ENCODE assay signal across 9 cellular contexts in the genomic region with DNA sequence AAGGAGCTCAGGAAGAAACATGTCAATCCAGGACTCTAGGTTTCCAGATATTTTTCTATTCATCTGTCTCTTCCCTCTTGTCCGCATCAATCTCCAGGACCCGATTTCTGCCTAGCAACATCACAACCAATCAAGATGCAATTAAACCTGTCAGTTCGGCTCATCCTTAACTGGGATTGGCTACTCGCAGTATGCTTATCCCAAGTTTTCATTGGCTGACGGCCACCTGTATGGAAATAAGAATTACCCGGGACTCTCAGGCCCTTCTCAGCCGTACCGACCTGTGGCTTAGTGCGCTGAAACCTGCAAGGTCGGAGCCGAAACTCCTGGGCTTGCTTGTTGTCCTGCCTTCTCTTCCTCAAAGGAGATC. TPM values are rescaled to one million over a fixed set of nuclear protein-coding genes. Genes with fewer than 3 reads are reported as not detected.
DNase-seq lines count a peak whose midpoint lies in the region; ATAC-seq and TF ChIP-seq lines count a peak whose summit lies in the region.
"Had no signal": no experiment of that assay in that cellular context is flagged by ENCODE, and none has a peak within 500 bp of the region (broad histone marks: within the 10 kb centered on the region; RNA-seq: fewer than 3 reads in every experiment).

No MANE protein-coding gene starts in this region.

- H3K27ac ChIP-seq in GM23248 (no peak overlapping the region), brain microvascular endothelial cell (no peak overlapping the region)
- H3K27ac ChIP-seq: ovary had no signal

- H3K79me2 ChIP-seq in GM23248 (ENCODE audit: insufficient read depth): no peaks in the 10 kb centered on the region

- no peaks in the 10 kb centered on the region; the same call in 1 of the 2 replicates for H3F3A ChIP-seq in GM23248 (ENCODE audit: insufficient read depth)

- no peak overlapping the region for H3K9ac ChIP-seq in GM23248

- peak overlapping the region; percentile 64 for H3K4me2 ChIP-seq in GM23248 (ENCODE audit: unreplicated experiment)

- peak; percentile 72 for DNase-seq in AG20443 (ENCODE audit: low spot score)
- DNase-seq in GM23248: peak; percentile 61
- peak; percentile 94 for DNase-seq in NCI-H345 (lab: John Stamatoyannopoulos, UW)
- peak; percentile 90 for DNase-seq in brain microvascular endothelial cell
- peak in 40 of 51 donors; percentile 15 to 87 (median 63) for DNase-seq in hypothalamus (lab: John Stamatoyannopoulos, UW)
- peak; percentile 30 for DNase-seq in pulmonary artery endothelial cell (ENCODE audit: low read depth, low spot score)
- DNase-seq in KG1 (lab: John Stamatoyannopoulos, UW): no peak

- no peaks in the 10 kb centered on the region for H3K9me3 ChIP-seq in GM23248 (ENCODE audit: low read depth)
- H3K9me3 ChIP-seq: ovary had no signal

- H2AFZ ChIP-seq in GM23248: peak overlapping the region; percentile 49; the same call in 1 of the 2 replicates

- H3K27me3 ChIP-seq in GM23248 (replicated peaks; ENCODE audit: insufficient read depth) (peaks cover 43% of the 10 kb centered on the region), brain microvascular endothelial cell (replicated peaks) (peaks cover 28% of the 10 kb centered on the region)
- H3K27me3 ChIP-seq: ovary had no signal

- H3K4me3 ChIP-seq in GM23248: peak overlapping the region; percentile 56
- peak overlapping the region; percentile 27 for H3K4me3 ChIP-seq in brain microvascular endothelial cell (ENCODE audit: low read depth, low read length)
- H3K4me3 ChIP-seq: ovary had no signal

- no peaks in the 10 kb centered on the region for H3K36me3 ChIP-seq in GM23248 (ENCODE audit: low read depth)
- no peaks in the 10 kb centered on the region for H3K36me3 ChIP-seq in brain microvascular endothelial cell (replicated peaks)
- H3K36me3 ChIP-seq: ovary had no signal

- H4K20me1 ChIP-seq in GM23248 (ENCODE audit: insufficient read depth): no peaks in the 10 kb centered on the region

- peaks cover 8% of the 10 kb centered on the region for H3K4me1 ChIP-seq in GM23248 (ENCODE audit: insufficient read depth)

- 14 to 15% methylated on average over 11 of the region's 11 CpGs for WGBS in GM23248 (ENCODE audit: low coverage in 1 of 2, low lambda C conversion rate in 2 of 2, missing lambda C conversion rate in 2 of 2), 2 experiments

- TF ChIP-seq CTCF in brain microvascular endothelial cell (IDR thresholded peaks at IDR 0.05; ENCODE audit: low read depth, low read length, missing control alignments): no peak

- no peak for ATAC-seq in HG03280 (IDR thresholded peaks at IDR 0.05; ENCODE audit: unreplicated experiment)

- H3K9me2 ChIP-seq in GM23248 (ENCODE audit: insufficient read depth): no peaks in the 10 kb centered on the region

- in situ Hi-C loops in GM23248 (cut with MboI) (no loop called here), brain microvascular endothelial cell (cut with HindIII; ENCODE audit: low pct_ligation_motif_present, low sequenced_read_pairs) (no loop called here)

RNA-seq across cellular contexts. Expression of a gene that starts 20.4 kb away (rescaled TPM):
- 191 and 257 TPM in 2 replicates for total RNA-seq in GM23248 (2014; rRNA removed; shearing (Covaris generic))
- 266 TPM in 2 replicates for polyA plus RNA-seq in GM23248 (2016; fragmentation: Nextera tagmentation; extraction: Ambion mirVana)
- total RNA-seq in pulmonary artery endothelial cell: 103 and 144 TPM in 2 replicates

RNA-seq across cellular contexts. Expression of a gene that starts 31.0 kb away (rescaled TPM):
- 206 and 243 TPM in 2 replicates for total RNA-seq in GM23248 (2014; rRNA removed; shearing (Covaris generic))
- 149 and 155 TPM in 2 replicates for polyA plus RNA-seq in GM23248 (2016; fragmentation: Nextera tagmentation; extraction: Ambion mirVana)
- 42.0 and 58.7 TPM in 2 replicates for total RNA-seq in pulmonary artery endothelial cell

RNA-seq across cellular contexts. Expression of a gene that starts 55.5 kb away (rescaled TPM):
- not detected in 2 replicates for total RNA-seq in GM23248 (2014; rRNA removed; shearing (Covaris generic))
- not detected in 2 replicates for polyA plus RNA-seq in GM23248 (2016; fragmentation: Nextera tagmentation; extraction: Ambion mirVana)
- total RNA-seq in pulmonary artery endothelial cell: not detected in 2 replicates
- total RNA-seq: ovary had no signal
- polyA plus RNA-seq: ovary had no signal
